ENCODE assay signal across 2 cellular contexts in the genomic region with DNA sequence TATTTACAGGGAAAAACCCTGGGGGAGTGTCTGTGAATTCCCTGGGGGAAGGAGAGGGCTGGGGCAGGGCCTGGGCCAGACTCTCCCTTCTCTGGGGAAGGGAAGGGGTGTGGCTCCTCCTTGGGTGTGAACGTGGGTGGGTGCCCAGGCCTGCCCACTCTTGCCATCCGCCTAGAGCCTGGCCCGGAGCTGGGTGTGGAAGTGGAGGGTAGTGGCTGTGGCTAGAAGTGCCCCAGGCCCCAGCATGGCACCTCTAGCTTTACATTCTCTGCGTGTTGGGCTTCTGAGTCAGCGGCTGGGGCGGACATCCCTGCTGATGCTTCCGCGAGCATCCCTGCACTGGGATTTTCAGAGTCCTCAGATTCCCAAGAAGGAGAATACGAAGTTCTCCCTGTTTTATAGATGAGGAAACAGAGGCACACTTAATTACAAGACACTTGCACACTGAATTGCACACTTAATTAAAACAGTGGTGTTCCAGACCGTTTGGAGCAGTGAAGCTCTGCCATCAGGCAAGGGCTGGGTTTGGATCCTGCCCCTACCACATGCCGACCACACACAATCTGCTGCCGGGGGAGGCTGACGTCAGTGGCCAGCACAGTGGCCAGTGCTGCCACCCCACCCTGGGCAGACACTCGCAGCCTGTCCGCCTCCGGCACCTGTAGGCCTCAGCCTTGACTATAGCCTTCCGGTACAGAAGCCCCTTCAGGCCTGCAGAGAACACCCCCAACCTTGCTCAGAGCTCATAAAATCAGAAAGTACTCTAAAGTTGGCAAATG.
TF ChIP-seq lines count a peak whose summit lies in the region.

No MANE protein-coding gene starts in this region.

TF ChIP-seq in GM12891, 5 proteins besides CTCF, POLR2A, EP300 and RAD21:
- TF ChIP-seq SPI1 (IDR thresholded peaks at IDR 0.05; ENCODE audit: low read depth, low read length) (no peak), PAX5 (IDR thresholded peaks at IDR 0.05; ENCODE audit: insufficient read depth, low read length, severe bottlenecking) (no peak)

TF ChIP-seq in WTC11, 78 proteins besides CTCF, POLR2A, EP300 and RAD21:
- TF ChIP-seq ATF1 (CRISPR knock-in tag; IDR thresholded peaks at IDR 0.05) (no peak), SMAD3 (CRISPR knock-in tag; IDR thresholded peaks at IDR 0.05; ENCODE audit: borderline replicate concordance) (no peak), ATF3 (CRISPR knock-in tag; conservative IDR thresholded peaks at IDR 0.05) (no peak), OVOL2 (CRISPR knock-in tag; IDR thresholded peaks at IDR 0.05; ENCODE audit: borderline replicate concordance) (no peak), NR2C2 (CRISPR knock-in tag; IDR thresholded peaks at IDR 0.05) (no peak), KAT7 (CRISPR knock-in tag; IDR thresholded peaks at IDR 0.05; ENCODE audit: borderline replicate concordance) (no peak), TEAD4 (CRISPR knock-in tag; IDR thresholded peaks at IDR 0.05) (no peak), NR1H2 (CRISPR knock-in tag; IDR thresholded peaks at IDR 0.05) (no peak), TEAD1 (CRISPR knock-in tag; IDR thresholded peaks at IDR 0.05) (no peak), ZNF138 (CRISPR knock-in tag; conservative IDR thresholded peaks at IDR 0.05) (no peak), EMX1 (CRISPR knock-in tag; IDR thresholded peaks at IDR 0.05) (no peak), NFYB (CRISPR knock-in tag; conservative IDR thresholded peaks at IDR 0.05; ENCODE audit: low read depth) (no peak), CREB1 (CRISPR knock-in tag; IDR thresholded peaks at IDR 0.05) (no peak), ZNF219 (CRISPR knock-in tag; IDR thresholded peaks at IDR 0.05; ENCODE audit: borderline replicate concordance) (no peak), CBFB (CRISPR knock-in tag; IDR thresholded peaks at IDR 0.05; ENCODE audit: low read depth) (no peak)
- TF ChIP-seq, protein P1, sequence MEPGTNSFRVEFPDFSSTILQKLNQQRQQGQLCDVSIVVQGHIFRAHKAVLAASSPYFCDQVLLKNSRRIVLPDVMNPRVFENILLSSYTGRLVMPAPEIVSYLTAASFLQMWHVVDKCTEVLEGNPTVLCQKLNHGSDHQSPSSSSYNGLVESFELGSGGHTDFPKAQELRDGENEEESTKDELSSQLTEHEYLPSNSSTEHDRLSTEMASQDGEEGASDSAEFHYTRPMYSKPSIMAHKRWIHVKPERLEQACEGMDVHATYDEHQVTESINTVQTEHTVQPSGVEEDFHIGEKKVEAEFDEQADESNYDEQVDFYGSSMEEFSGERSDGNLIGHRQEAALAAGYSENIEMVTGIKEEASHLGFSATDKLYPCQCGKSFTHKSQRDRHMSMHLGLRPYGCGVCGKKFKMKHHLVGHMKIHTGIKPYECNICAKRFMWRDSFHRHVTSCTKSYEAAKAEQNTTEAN (CRISPR knock-in tag; IDR thresholded peaks at IDR 0.05) = no peak
TF ChIP-seq in WTC11: peak in this region for 0.
